In the genomic region with DNA sequence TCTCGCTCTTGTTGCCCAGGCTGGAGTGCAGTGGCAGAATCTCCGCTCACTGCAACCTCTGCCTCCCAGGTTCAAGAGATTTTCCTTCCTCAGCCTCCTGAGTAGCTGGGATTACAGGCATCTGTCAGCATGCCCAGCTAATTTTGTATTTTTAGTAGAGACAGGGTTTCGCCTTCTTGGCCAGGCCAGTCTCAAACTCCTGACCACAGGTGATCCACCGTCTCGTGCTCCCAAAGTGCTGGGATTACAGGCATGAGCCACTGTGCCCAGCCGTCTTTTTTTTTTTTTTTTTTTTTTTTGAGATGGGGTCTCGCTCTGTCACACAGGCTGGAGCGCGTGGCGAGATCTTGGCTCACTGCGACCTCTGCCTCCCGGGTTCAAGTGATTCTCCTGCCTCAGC, we compare ENCODE assay signal across 5 cellular contexts. TPM values are rescaled to one million over a fixed set of nuclear protein-coding genes. Genes with fewer than 3 reads are reported as not detected.
DNase-seq lines count a peak whose midpoint lies in the region; ATAC-seq and TF ChIP-seq lines count a peak whose summit lies in the region.
"Not testable (repeated sequence)": the region's sequence is repeated elsewhere in the genome, so short reads cannot be mapped to it uniquely, and the experiment has no call there.

No MANE protein-coding gene starts in this region.

- H3K27me3 Mint-ChIP-seq in neural crest cell (ENCODE audit: low read depth), result not testable (repeated sequence)

- H3K4me1 ChIP-seq in psoas muscle (peaks cover 53% of the 10 kb centered on the region), skeletal muscle tissue (ENCODE audit: control insufficient read depth in 3 of 3, insufficient read depth in 3 of 3, low read length in 3 of 3) (peaks cover 27 to 44% (median 28%) of the 10 kb centered on the region in 3 donors)

- peak overlapping the region in 1 of 3 donors; percentile 9 for H3K9ac ChIP-seq in skeletal muscle tissue (ENCODE audit: low read depth in 1 of 3, low read length in 3 of 3)

- not testable (repeated sequence) for H3K27me3 ChIP-seq in psoas muscle (ENCODE audit: insufficient read depth in 3 of 3, low read length in 2 of 3); skeletal muscle tissue (ENCODE audit: control insufficient read depth in 3 of 3, insufficient read depth in 3 of 3, low read length in 3 of 3)

- H3K9me3 ChIP-seq in psoas muscle; skeletal muscle tissue (ENCODE audit: control insufficient read depth in 3 of 3, low read length in 3 of 3): not testable (repeated sequence)

- not testable (repeated sequence) for DNase-seq in RWPE1 (ENCODE audit: low spot score); neural crest cell (ENCODE audit: low read depth, low spot score); psoas muscle

- TF ChIP-seq CTCF in RWPE1 (conservative IDR thresholded peaks at IDR 0.05; ENCODE audit: low read depth); VCaP (conservative IDR thresholded peaks at IDR 0.05); neural crest cell (conservative IDR thresholded peaks at IDR 0.05); psoas muscle (IDR thresholded peaks at IDR 0.05): not testable (repeated sequence)

- not testable (repeated sequence) for H3K9me3 Mint-ChIP-seq in neural crest cell

- POLR2A ChIA-PET in RWPE1 (lab: Yijun Ruan, JAX; ENCODE audit: low non-redundant PET), result not testable (repeated sequence)

- intact Hi-C loops in psoas muscle (cut with DNase I), result not testable (repeated sequence)

- H3K27ac ChIP-seq in RWPE1, result peak overlapping the region; percentile 52
- peak overlapping the region; percentile 27; the same call in 1 of the 2 replicates for H3K27ac ChIP-seq in VCaP
- H3K27ac ChIP-seq in psoas muscle, result peak overlapping the region; percentile 100
- H3K27ac ChIP-seq in skeletal muscle tissue (ENCODE audit: low read depth, low read length), result peak overlapping the region; percentile 100

- not testable (repeated sequence) for ATAC-seq in psoas muscle

- peak overlapping the region; percentile 97 for H3K4me3 ChIP-seq in psoas muscle
- not testable (repeated sequence) for H3K4me3 ChIP-seq in skeletal muscle tissue (ENCODE audit: low read length in 3 of 3)

- H3K4me3 Mint-ChIP-seq in neural crest cell, result not testable (repeated sequence)

- H3K4me1 Mint-ChIP-seq in neural crest cell, result peaks cover 21% of the 10 kb centered on the region

- WGBS in psoas muscle, 3 donors, result 67 to 87% (median 69%) methylated on average over 12 of the region's 12 CpGs

- CTCF ChIA-PET in RWPE1 (lab: Yijun Ruan, JAX), result interaction anchor here (0.6 kb wide), 1 partner anchor 805 kb away, joined by 4 read pairs; no protein-coding TSS in a partner anchor

- peaks cover 20% of the 10 kb centered on the region for H3K36me3 Mint-ChIP-seq in neural crest cell (ENCODE audit: low read depth)

- H3K36me3 ChIP-seq in psoas muscle (ENCODE audit: insufficient read depth in 1 of 2, low read depth in 1 of 2) (peaks cover 0 to 59% of the 10 kb centered on the region in 2 donors), skeletal muscle tissue (ENCODE audit: control insufficient read depth in 3 of 3, insufficient read depth in 3 of 3, low read length in 3 of 3) (peaks cover 4 to 18% (median 9%) of the 10 kb centered on the region in 3 donors)

- H3K27ac Mint-ChIP-seq in neural crest cell (ENCODE audit: unreplicated experiment), result peak overlapping the region; percentile 43

RNA-seq across cellular contexts. Expression of a gene that starts 5.4 kb away (rescaled TPM):
- total RNA-seq in neural crest cell, result 14.5 and 23.0 TPM in 2 replicates
- 10 to 100 TPM; 26.5 to 98.3 (median 76.6) TPM for total RNA-seq in psoas muscle
- 10 to 100 TPM; 19.5 to 48.2 (median 30.5) TPM for polyA plus RNA-seq in psoas muscle
- 12.0 TPM for total RNA-seq in skeletal muscle tissue

RNA-seq across cellular contexts. Expression of a gene that starts 50.2 kb away (rescaled TPM):
- 16.1 and 16.9 TPM in 2 replicates for total RNA-seq in neural crest cell
- 1 to 10 TPM; 4.4 to 7.3 (median 5.5) TPM for total RNA-seq in psoas muscle
- polyA plus RNA-seq in psoas muscle, result 1 to 10 TPM; 2.0 to 5.0 (median 2.1) TPM
- total RNA-seq in skeletal muscle tissue, result 17.2 TPM

Comparison
In these comparisons a context has a peak if more than half of its experiments do, and no peak if none do; other contexts are left out.
1. H3K27ac ChIP-seq: peak in every context shown above with its lines; median percentile 100 in psoas muscle; 100 in skeletal muscle tissue; 52 in RWPE1; 27 in VCaP.